Comparison of ENCODE assay signal across 8 cellular contexts in the genomic region with DNA sequence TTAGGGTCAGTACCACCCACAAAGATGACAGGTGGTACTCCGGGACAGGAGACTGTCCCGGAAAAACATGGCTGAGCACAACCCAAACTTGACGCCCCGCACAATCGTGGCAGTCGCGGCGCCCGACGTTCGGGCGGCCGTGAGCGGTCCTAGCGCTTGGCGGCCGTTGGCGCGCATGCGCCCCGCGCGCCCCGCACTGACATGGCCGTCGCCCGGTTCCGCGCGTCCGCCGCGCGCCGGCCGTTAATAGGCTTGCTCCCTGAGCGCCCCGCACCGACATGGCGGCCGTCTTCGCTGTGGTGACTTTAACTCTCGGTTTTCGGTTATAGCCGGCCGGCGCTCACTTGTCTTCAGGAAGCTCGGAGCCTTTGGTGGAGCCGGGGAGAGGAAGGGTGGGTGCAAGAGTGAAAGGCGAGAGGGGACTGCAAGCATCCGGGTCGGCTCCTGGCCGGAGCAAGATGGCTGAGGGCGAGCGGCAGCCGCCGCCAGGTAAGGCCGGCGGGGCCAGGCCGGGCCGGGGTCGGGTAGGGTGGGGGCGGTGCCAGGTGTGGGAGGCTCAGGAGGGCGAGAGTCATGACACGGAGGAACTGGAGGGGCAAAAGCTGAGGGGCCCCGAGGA.
DNase-seq lines count a peak whose midpoint lies in the region; ATAC-seq lines count a peak whose summit lies in the region.

A gene (plus strand): TSS at position 273 of the 619 bp plus-strand sequence. CDS start 186 bp downstream, at position 459.

- peak; percentile 87 for DNase-seq in ACHN
- DNase-seq in NCI-H446 (lab: John Stamatoyannopoulos, UW), result peak; percentile 56 to 89
- DNase-seq in activated CD4-positive, alpha-beta T cell treated with anti-CD3 and anti-CD28 coated beads for 1 hour, result peak; percentile 82
- DNase-seq in cerebellar cortex (ENCODE audit: low spot score), result peak; percentile 83
- DNase-seq in kidney glomerular epithelial cell (lab: John Stamatoyannopoulos, UW), result peak; percentile 81
- peak; percentile 57 to 82 (median 68) for DNase-seq in stimulated activated CD4-positive, alpha-beta T cell treated with anti-CD3 and anti-CD28 coated beads, Interleukin-1b, Interleukin-23, amount 100 ng/mL, for 24 hours (ENCODE audit: low read depth in 4 of 4, low spot score in 1 of 4)

- ATAC-seq in GM18873 (IDR thresholded peaks at IDR 0.05; ENCODE audit: low FRiP score, unreplicated experiment), result peak; percentile 24
- ATAC-seq in HG03135 (IDR thresholded peaks at IDR 0.05; ENCODE audit: unreplicated experiment), result peak; percentile 79

- in situ Hi-C loops in ACHN (cut with HindIII; ENCODE audit: low pct_ligation_motif_present, low pct_unique_long_range_greater_than_20kb, low sequenced_read_pairs), result no loop called here

Comparison
In these comparisons a context has a peak if more than half of its experiments do, and no peak if none do; other contexts are left out.
1. Peak in every context shown above with its lines: DNase-seq and ATAC-seq.